In genomic region chr17:29390856-29391631, GRCh38 we compare ENCODE assay signal across 8 cellular contexts. TPM values are rescaled to one million over a fixed set of nuclear protein-coding genes. Genes with fewer than 3 reads are reported as not detected.
A peak's percentile ranks its signal among the peaks of the same experiment; 100 is the strongest.
DNase-seq lines count a peak whose midpoint lies in the region; ATAC-seq and TF ChIP-seq lines count a peak whose summit lies in the region.

No MANE protein-coding gene starts in this region.

- no peaks in the 10 kb centered on the region for H3K9me3 Mint-ChIP-seq in endothelial cell (ENCODE audit: unreplicated experiment)
- no peaks in the 10 kb centered on the region for H3K9me3 Mint-ChIP-seq in mesothelial cell of epicardium
- no peaks in the 10 kb centered on the region for H3K9me3 Mint-ChIP-seq in type B pancreatic cell

- in situ Hi-C loops in KBM-7 (cut with MboI; ENCODE audit: low pct_unique_long_range_greater_than_20kb, low sequenced_read_pairs) = no loop called here

- peak; percentile 19 for ATAC-seq in GM18907 (IDR thresholded peaks at IDR 0.05; ENCODE audit: unreplicated experiment)

- H3K4me3 Mint-ChIP-seq in endothelial cell (ENCODE audit: unreplicated experiment) (peak overlapping the region; percentile 99), mesothelial cell of epicardium (peak overlapping the region; percentile 96), type B pancreatic cell (peak overlapping the region; percentile 99)

- peak overlapping the region; percentile 93 for H3K4me3 ChIP-seq in AG10803 (ENCODE audit: low read length)

- peaks cover 12% of the 10 kb centered on the region for H3K27me3 Mint-ChIP-seq in endothelial cell (ENCODE audit: unreplicated experiment)
- no peaks in the 10 kb centered on the region for H3K27me3 Mint-ChIP-seq in mesothelial cell of epicardium (ENCODE audit: low read depth)
- H3K27me3 Mint-ChIP-seq in type B pancreatic cell = no peaks in the 10 kb centered on the region

- no peak for TF ChIP-seq CTCF in AG10803 (conservative IDR thresholded peaks at IDR 0.05; ENCODE audit: low read length)
- no peak for TF ChIP-seq CTCF in endothelial cell (IDR thresholded peaks at IDR 0.05; ENCODE audit: unreplicated experiment)
- TF ChIP-seq CTCF in mesothelial cell of epicardium (IDR thresholded peaks at IDR 0.05; ENCODE audit: unreplicated experiment) = no peak
- no peak for TF ChIP-seq CTCF in type B pancreatic cell (conservative IDR thresholded peaks at IDR 0.05)

- peak overlapping the region; percentile 94 for H3K27ac Mint-ChIP-seq in endothelial cell (ENCODE audit: unreplicated experiment)
- peak overlapping the region; percentile 92 for H3K27ac Mint-ChIP-seq in mesothelial cell of epicardium
- peak overlapping the region; percentile 97 for H3K27ac Mint-ChIP-seq in type B pancreatic cell

- peaks cover 13% of the 10 kb centered on the region for H3K36me3 Mint-ChIP-seq in endothelial cell (ENCODE audit: low read depth, unreplicated experiment)
- no peaks in the 10 kb centered on the region for H3K36me3 Mint-ChIP-seq in mesothelial cell of epicardium
- H3K36me3 Mint-ChIP-seq in type B pancreatic cell = peaks cover 3% of the 10 kb centered on the region

- DNase-seq in AG10803 (ENCODE audit: low read depth) (peak; percentile 33), KBM-7 (peak; percentile 63), UCSD-AML1 (lab: John Stamatoyannopoulos, UW; ENCODE audit: unreplicated experiment) (peak; percentile 41), endothelial cell (ENCODE audit: low spot score) (peak; percentile 19), mesothelial cell of epicardium (ENCODE audit: low spot score in 2 of 2, unreplicated experiment in 2 of 2) (peak; percentile 27 to 42), type B pancreatic cell (ENCODE audit: extremely low spot score, unreplicated experiment) (no peak), KG1 (lab: John Stamatoyannopoulos, UW) (no peak)

- H3K4me1 Mint-ChIP-seq in endothelial cell (ENCODE audit: unreplicated experiment) (peaks cover 27% of the 10 kb centered on the region), mesothelial cell of epicardium (peaks cover 32% of the 10 kb centered on the region), type B pancreatic cell (ENCODE audit: unreplicated experiment) (peaks cover 36% of the 10 kb centered on the region)

RNA-seq across cellular contexts. Expression of gene TAOK1, which starts 0.9 kb away (rescaled TPM):
- total RNA-seq in endothelial cell (ENCODE audit: unreplicated experiment) (95.5 TPM), mesothelial cell of epicardium (84.7 to 92.1 TPM (median 86.7 TPM) in 3 replicates), type B pancreatic cell (ENCODE audit: low replicate concordance) (55.3 and 63.5 TPM in 2 replicates)

Comparison
In these comparisons a context has a peak if more than half of its experiments do, and no peak if none do; other contexts are left out.
1. DNase-seq: peak in AG10803 (single experiment), KBM-7 (single experiment), UCSD-AML1 (single experiment), endothelial cell (single experiment) and mesothelial cell of epicardium (2 of 2); none in type B pancreatic cell (single experiment) and KG1 (single experiment).
2. Peak in every context shown above with its lines, with median percentiles within 50 percentile points of each other: H3K27ac Mint-ChIP-seq and H3K4me3 Mint-ChIP-seq.